In the genomic region with DNA sequence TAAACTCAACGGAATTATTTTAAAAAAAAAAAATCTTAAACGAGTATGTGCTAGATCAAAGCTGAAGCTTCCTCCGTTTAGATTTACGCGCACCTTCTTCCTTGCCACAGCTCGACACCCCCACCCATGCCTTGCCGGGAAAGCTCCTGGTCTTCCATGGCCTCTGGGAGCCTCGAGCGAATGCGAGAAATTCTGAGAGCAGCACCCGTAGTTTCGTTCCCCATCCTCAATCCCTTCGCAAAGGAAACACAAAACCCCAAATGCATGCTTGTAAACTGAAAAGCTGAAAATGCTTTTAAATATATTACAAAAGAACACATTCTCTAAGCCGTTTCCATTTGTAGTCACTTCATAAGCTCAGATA, we compare ENCODE assay signal across 10 cellular contexts. TPM values are rescaled to one million over a fixed set of nuclear protein-coding genes. Genes with fewer than 3 reads are reported as not detected.
A peak's percentile ranks its signal among the peaks of the same experiment; 100 is the strongest.
DNase-seq lines count a peak whose midpoint lies in the region; ATAC-seq and TF ChIP-seq lines count a peak whose summit lies in the region.
"Had no signal": no experiment of that assay in that cellular context is flagged by ENCODE, and none has a peak within 500 bp of the region (broad histone marks: within the 10 kb centered on the region; RNA-seq: fewer than 3 reads in every experiment).

No MANE protein-coding gene starts in this region.

- no peak for ATAC-seq in activated CD8-positive, alpha-beta T cell treated with anti-CD3 and anti-CD28 coated beads for 36 hours

- H3K9me3 ChIP-seq in H9 (ENCODE audit: control insufficient read depth, low read depth, low read length) (no peaks in the 10 kb centered on the region), parathyroid adenoma (ENCODE audit: control insufficient read depth, low read length) (no peaks in the 10 kb centered on the region)

- no peak overlapping the region for H4K5ac ChIP-seq in H9 (ENCODE audit: insufficient read length, low read depth, low read length)

- no peak overlapping the region for H3K18ac ChIP-seq in H9 (ENCODE audit: insufficient read length, low read depth, low read length)

- no peaks in the 10 kb centered on the region for H3K79me1 ChIP-seq in H9 (ENCODE audit: insufficient read depth, low read depth, low read length, poor library complexity, severe bottlenecking)

- H3K36me3 ChIP-seq in parathyroid adenoma (ENCODE audit: control insufficient read depth, insufficient read depth, low read length) = no peaks in the 10 kb centered on the region

- WGBS in H9 (ENCODE audit: extremely low coverage, insufficient read length, low lambda C conversion rate) = no CpG with 5 or more reads among the region's 14 CpGs

- DNase-seq in H9 (peak; percentile 52), amniotic epithelial cell (ENCODE audit: low read depth) (peak; percentile 65), glomerular visceral epithelial cell (ENCODE audit: extremely low spot score) (peak; percentile 52), AG08396 (ENCODE audit: low spot score) (no peak), pons (ENCODE audit: low spot score) (no peak), NCI-H1436 (lab: John Stamatoyannopoulos, UW) (no peak)
- DNase-seq in activated CD8-positive, alpha-beta T cell treated with anti-CD3 and anti-CD28 coated beads for 36 hours = no peak
- DNase-seq: CD8-positive, alpha-beta memory T cell had no signal

- no peak overlapping the region for H2BK20ac ChIP-seq in H9 (ENCODE audit: low read depth, low read length, poor library complexity, severe bottlenecking)

- CTCF ChIA-PET in activated CD8-positive, alpha-beta T cell treated with anti-CD3 and anti-CD28 coated beads for 36 hours (lab: Charles Lee) = no interaction called here

- H3K9ac ChIP-seq in H9 (ENCODE audit: extremely low read depth, insufficient read length, low read length) = no peak overlapping the region
- H3K9ac ChIP-seq in parathyroid adenoma = no peak overlapping the region

- H3K4me2 ChIP-seq in H9 (ENCODE audit: insufficient read depth, insufficient read length, low read length) (peak overlapping the region; percentile 97), parathyroid adenoma (ENCODE audit: low read length) (no peak overlapping the region)

- H2BK5ac ChIP-seq in H9 (ENCODE audit: insufficient read length, low read length) = no peak overlapping the region

- H2BK12ac ChIP-seq in H9 (ENCODE audit: insufficient read length, low read depth, low read length) = no peak overlapping the region

- no peak overlapping the region for H3K27ac Mint-ChIP-seq in H9
- no peak overlapping the region for H3K27ac Mint-ChIP-seq in activated CD8-positive, alpha-beta T cell treated with anti-CD3 and anti-CD28 coated beads for 36 hours
- H3K27ac Mint-ChIP-seq: CD8-positive, alpha-beta memory T cell had no signal

- H3K14ac ChIP-seq in H9 (ENCODE audit: insufficient read depth, low read length) = no peak overlapping the region

- H3K4me1 ChIP-seq in H9 (ENCODE audit: insufficient read depth, low read length) (peaks cover 3% of the 10 kb centered on the region; the same call in 1 of the 2 replicates), parathyroid adenoma (no peaks in the 10 kb centered on the region)

- H2BK15ac ChIP-seq in H9 (ENCODE audit: low read depth, low read length) = no peak overlapping the region

- no peak overlapping the region for H4K8ac ChIP-seq in H9 (replicated peaks; ENCODE audit: insufficient read length, low read depth, low read length)

- no peaks in the 10 kb centered on the region; a peak in 1 of 7 replicates for H3K36me3 Mint-ChIP-seq in H9 (ENCODE audit: insufficient read depth in 1 of 3, low read depth in 3 of 3)
- H3K36me3 Mint-ChIP-seq in activated CD8-positive, alpha-beta T cell treated with anti-CD3 and anti-CD28 coated beads for 36 hours (ENCODE audit: low read depth) = peaks cover 3% of the 10 kb centered on the region

- H3K27me3 Mint-ChIP-seq in H9 (ENCODE audit: low read depth) = peaks cover 76% of the 10 kb centered on the region
- peaks cover 41% of the 10 kb centered on the region for H3K27me3 Mint-ChIP-seq in activated CD8-positive, alpha-beta T cell treated with anti-CD3 and anti-CD28 coated beads for 36 hours

- peaks cover 25 to 28% of the 10 kb centered on the region in 2 experiments for H3K4me1 Mint-ChIP-seq in H9
- peaks cover 3% of the 10 kb centered on the region for H3K4me1 Mint-ChIP-seq in activated CD8-positive, alpha-beta T cell treated with anti-CD3 and anti-CD28 coated beads for 36 hours (ENCODE audit: low read depth)
- H3K4me1 Mint-ChIP-seq: CD8-positive, alpha-beta memory T cell had no signal

- H2BK120ac ChIP-seq in H9 (ENCODE audit: low read depth, low read length, poor library complexity, severe bottlenecking) = no peak overlapping the region

- no peak overlapping the region for H3K4ac ChIP-seq in H9 (ENCODE audit: low read depth, low read length)

- POLR2A ChIA-PET in activated CD8-positive, alpha-beta T cell treated with anti-CD3 and anti-CD28 coated beads for 36 hours (lab: Charles Lee) = no interaction called here

- peaks cover 37% of the 10 kb centered on the region for H3K27me3 ChIP-seq in H9 (ENCODE audit: insufficient read depth, low read length)
- H3K27me3 ChIP-seq in parathyroid adenoma (ENCODE audit: control insufficient read depth, insufficient read depth, low read length) = peaks cover 5% of the 10 kb centered on the region

- intact Hi-C loops in activated CD8-positive, alpha-beta T cell treated with anti-CD3 and anti-CD28 coated beads for 36 hours (cut with micrococcal nuclease) = no loop called here

- no peak overlapping the region for H3K4me3 ChIP-seq in parathyroid adenoma (ENCODE audit: low read depth, low read length)

- no peaks in the 10 kb centered on the region for H4K20me1 ChIP-seq in H9 (ENCODE audit: control insufficient read depth, insufficient read depth, insufficient read length)

- H3K4me3 Mint-ChIP-seq in H9 = peak overlapping the region; percentile 76 to 97
- H3K4me3 Mint-ChIP-seq in activated CD8-positive, alpha-beta T cell treated with anti-CD3 and anti-CD28 coated beads for 36 hours = no peak overlapping the region
- H3K4me3 Mint-ChIP-seq: CD8-positive, alpha-beta memory T cell had no signal

- no peaks in the 10 kb centered on the region for H3K79me2 ChIP-seq in H9 (ENCODE audit: insufficient read depth, low read length)
- H3K79me2 ChIP-seq in parathyroid adenoma = no peaks in the 10 kb centered on the region

- peaks cover 23% of the 10 kb centered on the region for H3K23me2 ChIP-seq in H9 (ENCODE audit: insufficient read length, low read depth, low read length, poor library complexity, severe bottlenecking)

- H3T11ph ChIP-seq in H9 (ENCODE audit: low read length) = no peak overlapping the region

- no peak overlapping the region for H3K27ac ChIP-seq in H9 (ENCODE audit: insufficient read length, low read depth, low read length)
- H3K27ac ChIP-seq in parathyroid adenoma = no peak overlapping the region

- H2AK5ac ChIP-seq in H9 (ENCODE audit: insufficient read length, low read length) = no peak overlapping the region

- H2AFZ ChIP-seq in H9 (ENCODE audit: low read length) = no peak overlapping the region
- H2AFZ ChIP-seq in parathyroid adenoma = peak overlapping the region; percentile 34

- no peak overlapping the region for H3K23ac ChIP-seq in H9 (ENCODE audit: insufficient read length, low read depth, low read length)

- H3K9me3 Mint-ChIP-seq in H9 = peaks cover 0 to 2% of the 10 kb centered on the region in 2 experiments; a peak in 2 of 5 replicates
- H3K9me3 Mint-ChIP-seq in activated CD8-positive, alpha-beta T cell treated with anti-CD3 and anti-CD28 coated beads for 36 hours = peaks cover 8% of the 10 kb centered on the region

- no peak for TF ChIP-seq CTCF in H9 (conservative IDR thresholded peaks at IDR 0.05)
- TF ChIP-seq CTCF in parathyroid adenoma (IDR thresholded peaks at IDR 0.05) = no peak
- TF ChIP-seq CTCF in activated CD8-positive, alpha-beta T cell treated with anti-CD3 and anti-CD28 coated beads for 36 hours (IDR thresholded peaks at IDR 0.05) = no peak

- no peak overlapping the region for H3K56ac ChIP-seq in H9 (ENCODE audit: insufficient read length, low read depth, low read length)

- H4K91ac ChIP-seq in H9 (ENCODE audit: insufficient read length, low read depth, low read length) = no peak overlapping the region

RNA-seq across cellular contexts. Expression of gene DSC3, which starts 1.6 kb away (rescaled TPM):
- total RNA-seq in H9 (2021) = 0.35 and 0.61 TPM in 2 replicates
- under 1 TPM in 1 of 2 experiments, not detected in 1; 0.04 TPM for total RNA-seq in activated CD8-positive, alpha-beta T cell treated with anti-CD3 and anti-CD28 coated beads for 36 hours
- total RNA-seq: CD8-positive, alpha-beta memory T cell; LHCN-M2 had no signal

Comparison
In these comparisons a context has a peak if more than half of its experiments do, and no peak if none do; other contexts are left out.
1. DNase-seq: peak in H9 (single experiment), amniotic epithelial cell (single experiment) and glomerular visceral epithelial cell (single experiment); none in AG08396 (single experiment), pons (single experiment), activated CD8-positive, alpha-beta T cell treated with anti-CD3 and anti-CD28 coated beads for 36 hours (single experiment) and NCI-H1436 (single experiment).